ENCODE assay signal across 21 cellular contexts in genomic region chr4:23906839-23907238, GRCh38. TPM values are rescaled to one million over a fixed set of nuclear protein-coding genes. Genes with fewer than 3 reads are reported as not detected.
"Had no signal": no experiment of that assay in that cellular context is flagged by ENCODE, and none has a peak within 500 bp of the region (broad histone marks: within the 10 kb centered on the region; RNA-seq: fewer than 3 reads in every experiment).

No MANE protein-coding gene starts in this region.

- H3K9ac ChIP-seq: SK-N-SH had no signal

- DNase-seq: IMR-90; Karpas-422; KG1; MM.1S; NCI-H1092 treated with DMSO at 0.1 percent for 48 hours; NCI-H1436; NCI-H2081 treated with DMSO at 0.1 percent for 48 hours; NCI-H2171; NCI-H226; NCI-H524; NCI-H526 treated with DMSO at 0.1 percent for 48 hours; NCI-H82; NK-92 treated with Interleukin-12 subunit alpha and Interleukin-12 subunit beta, amount 100 ng/mL, for 24 hours; PC-3; SHP77; SK-N-SH; SW 1271; T-helper 1 cell; T-helper 17 cell had no signal

- ATAC-seq: Panc1, PC-3, T-helper 17 cell had no signal

- H3K4me1 Mint-ChIP-seq: T-helper 17 cell had no signal

- H3K4me2 ChIP-seq: SK-N-SH had no signal

- H3K27me3 Mint-ChIP-seq: T-helper 17 cell had no signal

- H3K27ac Mint-ChIP-seq: T-helper 17 cell had no signal

- H3K4me3 Mint-ChIP-seq: T-helper 17 cell had no signal

- H3K27ac ChIP-seq: RWPE1 had no signal

- H3K9me3 ChIP-seq: SK-N-SH had no signal

RNA-seq across cellular contexts. Expression of gene PPARGC1A, which starts 17.0 kb away (rescaled TPM):
- total RNA-seq: PC-3, T-helper 17 cell had no signal
